Comparison of ENCODE assay signal across 1 cellular context in genomic region chr3:172697558-172697957, GRCh38.
TF ChIP-seq lines count a peak whose summit lies in the region.

No MANE protein-coding gene starts in this region.

TF ChIP-seq in HepG2, 621 proteins besides CTCF, POLR2A, EP300 and RAD21 (continued from another document):
- TF ChIP-seq CSRNP2 (CRISPR knock-in tag; conservative IDR thresholded peaks at IDR 0.05; ENCODE audit: low read depth), result no peak
- TF ChIP-seq ADNP (CRISPR knock-in tag; IDR thresholded peaks at IDR 0.05), result no peak
- TF ChIP-seq HNRNPLL (IDR thresholded peaks at IDR 0.05; ENCODE audit: low read depth, low read length, poor library complexity, severe bottlenecking), result no peak
- no peak for TF ChIP-seq FOXA1 (IDR thresholded peaks at IDR 0.05)
- TF ChIP-seq FOXA1 (CRISPR knock-in tag; IDR thresholded peaks at IDR 0.05), result no peak
- peak; percentile 53; the same call in 1 of the 2 replicates for TF ChIP-seq ZNF362 (CRISPR knock-in tag; IDR thresholded peaks at IDR 0.05; ENCODE audit: borderline replicate concordance)
- no peak for TF ChIP-seq KAT7 (CRISPR knock-in tag; IDR thresholded peaks at IDR 0.05; ENCODE audit: borderline replicate concordance)
- no peak for TF ChIP-seq ZNF20 (CRISPR knock-in tag; IDR thresholded peaks at IDR 0.05)
- TF ChIP-seq NBN (conservative IDR thresholded peaks at IDR 0.05), result no peak
- TF ChIP-seq JARID2 (CRISPR knock-in tag; IDR thresholded peaks at IDR 0.05; ENCODE audit: insufficient replicate concordance), result no peak
- TF ChIP-seq DBP (CRISPR knock-in tag; IDR thresholded peaks at IDR 0.05; ENCODE audit: not compliant biosample characterization), result no peak
- TF ChIP-seq GMEB1 (CRISPR knock-in tag; IDR thresholded peaks at IDR 0.05; ENCODE audit: borderline replicate concordance), result no peak
- no peak for TF ChIP-seq TFE3 (CRISPR knock-in tag; IDR thresholded peaks at IDR 0.05)
- no peak for TF ChIP-seq ELF1 (CRISPR knock-in tag; IDR thresholded peaks at IDR 0.05)
- TF ChIP-seq GATAD2A (CRISPR knock-in tag; IDR thresholded peaks at IDR 0.05), result peak; percentile 57
- TF ChIP-seq PPARG (CRISPR knock-in tag; conservative IDR thresholded peaks at IDR 0.05), result peak; percentile 87
- TF ChIP-seq POGZ (CRISPR knock-in tag; IDR thresholded peaks at IDR 0.05), result no peak
- no peak for TF ChIP-seq ZNF207 (IDR thresholded peaks at IDR 0.05; ENCODE audit: borderline replicate concordance)
- TF ChIP-seq SNAPC4 (CRISPR knock-in tag; IDR thresholded peaks at IDR 0.05), result no peak
- TF ChIP-seq MAFK (conservative IDR thresholded peaks at IDR 0.05 in 1 of 2, IDR thresholded peaks at IDR 0.05 in 1 of 2; ENCODE audit: low read length in 2 of 2), result no peak
- TF ChIP-seq PAXIP1 (CRISPR knock-in tag; conservative IDR thresholded peaks at IDR 0.05), result peak; percentile 73
- TF ChIP-seq HES4 (CRISPR knock-in tag; IDR thresholded peaks at IDR 0.05; ENCODE audit: borderline replicate concordance), result no peak
- peak; percentile 34; the same call in 1 of the 2 replicates for TF ChIP-seq NR2C2 (CRISPR knock-in tag; IDR thresholded peaks at IDR 0.05; ENCODE audit: borderline replicate concordance)
- TF ChIP-seq ZNF274 (CRISPR knock-in tag; IDR thresholded peaks at IDR 0.05), result no peak
- TF ChIP-seq NCOA2 (CRISPR knock-in tag; IDR thresholded peaks at IDR 0.05), result no peak
- TF ChIP-seq RCOR2 (CRISPR knock-in tag; IDR thresholded peaks at IDR 0.05), result 0 out of 2 replicates have a peak, but pooled peaks have one; percentile 42
- no peak for TF ChIP-seq YY1 (IDR thresholded peaks at IDR 0.05; ENCODE audit: insufficient read depth, insufficient replicate concordance, low read depth, low read length)
- peak; percentile 58 for TF ChIP-seq TBX2 (CRISPR knock-in tag; IDR thresholded peaks at IDR 0.05; ENCODE audit: borderline replicate concordance)
- TF ChIP-seq ZFX (CRISPR knock-in tag; IDR thresholded peaks at IDR 0.05; ENCODE audit: low read depth), result peak; percentile 35; the same call in 1 of the 2 replicates
- 0 out of 2 replicates have a peak, but pooled peaks have one; percentile 27 for TF ChIP-seq HDAC1 (CRISPR knock-in tag; IDR thresholded peaks at IDR 0.05)
- no peak for TF ChIP-seq SAFB2 (CRISPR knock-in tag; IDR thresholded peaks at IDR 0.05; ENCODE audit: borderline replicate concordance, low read depth)
- no peak for TF ChIP-seq ARID2 (CRISPR knock-in tag; IDR thresholded peaks at IDR 0.05; ENCODE audit: borderline replicate concordance)
- TF ChIP-seq ZNF737 (CRISPR knock-in tag; IDR thresholded peaks at IDR 0.05; ENCODE audit: borderline replicate concordance), result no peak
- 0 out of 2 replicates have a peak, but pooled peaks have one; percentile 11 for TF ChIP-seq CEBPG (CRISPR knock-in tag; IDR thresholded peaks at IDR 0.05)
- TF ChIP-seq LBX2 (CRISPR knock-in tag; IDR thresholded peaks at IDR 0.05; ENCODE audit: borderline replicate concordance), result no peak
- no peak for TF ChIP-seq ZHX1 (CRISPR knock-in tag; IDR thresholded peaks at IDR 0.05; ENCODE audit: low read depth)
- no peak for TF ChIP-seq ATM (IDR thresholded peaks at IDR 0.05; ENCODE audit: borderline replicate concordance)
- TF ChIP-seq ZNF556 (CRISPR knock-in tag; IDR thresholded peaks at IDR 0.05; ENCODE audit: borderline replicate concordance), result no peak
- TF ChIP-seq HCFC1 (IDR thresholded peaks at IDR 0.05; ENCODE audit: low read depth, low read length), result no peak
- TF ChIP-seq ONECUT2 (CRISPR knock-in tag; IDR thresholded peaks at IDR 0.05), result no peak
